9 cellular contexts compared by ENCODE assay signal in genomic region chr7:112556633-112557032, GRCh38.
DNase-seq lines count a peak whose midpoint lies in the region; ATAC-seq, FAIRE-seq and TF ChIP-seq lines count a peak whose summit lies in the region.
"Had no signal": no experiment of that assay in that cellular context is flagged by ENCODE, and none has a peak within 500 bp of the region (broad histone marks: within the 10 kb centered on the region; RNA-seq: fewer than 3 reads in every experiment).

No MANE protein-coding gene starts in this region.

- no peak for TF ChIP-seq CTCF in bronchial epithelial cell (IDR thresholded peaks at IDR 0.05; ENCODE audit: insufficient read depth, low read length, severe bottlenecking)

- peak; percentile 92 for ATAC-seq in GM18909 (IDR thresholded peaks at IDR 0.05; ENCODE audit: poor library complexity, unreplicated experiment)
- ATAC-seq in GM21786 (IDR thresholded peaks at IDR 0.05; ENCODE audit: unreplicated experiment) = peak; percentile 98
- ATAC-seq in HG03571 (IDR thresholded peaks at IDR 0.05; ENCODE audit: unreplicated experiment) = peak; percentile 76
- ATAC-seq: Panc1 had no signal

- H3K36me3 ChIP-seq in bronchial epithelial cell (ENCODE audit: control insufficient read depth, insufficient read depth, low read length) = no peaks in the 10 kb centered on the region

- H3K27me3 ChIP-seq in bronchial epithelial cell (ENCODE audit: control insufficient read depth, insufficient read depth, low read length) = no peaks in the 10 kb centered on the region

- H3K4me3 ChIP-seq in bronchial epithelial cell (ENCODE audit: low read depth, low read length) = no peak overlapping the region

- DNase-seq in bronchial epithelial cell (ENCODE audit: low read depth) (peak; percentile 93), DMS79 (lab: John Stamatoyannopoulos, UW) (no peak), NCI-H82 (lab: John Stamatoyannopoulos, UW) (no peak), putamen (ENCODE audit: low spot score) (no peak)
- DNase-seq in stimulated activated CD8-positive, alpha-beta memory T cell treated with anti-CD3 and anti-CD28 coated beads, Interleukin-4, amount 100 ng/mL, for 48 hours = no peak

- FAIRE-seq in bronchial epithelial cell (lab: Jason Lieb, UNC) = no peak
